25 cellular contexts compared by ENCODE assay signal in genomic region chr1:227749225-227749624, GRCh38. TPM values are rescaled to one million over a fixed set of nuclear protein-coding genes. Genes with fewer than 3 reads are reported as not detected.
A peak's percentile ranks its signal among the peaks of the same experiment; 100 is the strongest.
DNase-seq lines count a peak whose midpoint lies in the region; ATAC-seq and TF ChIP-seq lines count a peak whose summit lies in the region.
"Had no signal": no experiment of that assay in that cellular context is flagged by ENCODE, and none has a peak within 500 bp of the region (broad histone marks: within the 10 kb centered on the region; RNA-seq: fewer than 3 reads in every experiment).

No MANE protein-coding gene starts in this region.

- H3K4me3 ChIP-seq in gastroesophageal sphincter (no peak overlapping the region), endodermal cell (ENCODE audit: low read length) (no peak overlapping the region)
- H3K4me3 ChIP-seq: GM12878, lung, skin epidermis had no signal

- no peaks in the 10 kb centered on the region for H3K9me3 Mint-ChIP-seq in activated T-cell treated with anti-CD3 and anti-CD28 coated beads, Interleukin-2, amount 50 U/mL, for 24 hours
- H3K9me3 Mint-ChIP-seq in T-cell (no peaks in the 10 kb centered on the region), endodermal cell (no peaks in the 10 kb centered on the region)
- H3K9me3 Mint-ChIP-seq in stimulated activated effector memory CD8-positive, alpha-beta T cell treated with anti-CD3 and anti-CD28 coated beads, Interleukin-12 subunit alpha, Interleukin-12 subunit beta, amount 100 ng/mL, for 72 hours: no peaks in the 10 kb centered on the region
- H3K9me3 Mint-ChIP-seq: naive thymus-derived CD4-positive, alpha-beta T cell had no signal

- H3K4me1 Mint-ChIP-seq in activated T-cell treated with anti-CD3 and anti-CD28 coated beads, Interleukin-2, amount 50 U/mL, for 24 hours (ENCODE audit: low read depth): peaks cover 46% of the 10 kb centered on the region
- H3K4me1 Mint-ChIP-seq in T-cell (peaks cover 36 to 54% (median 50%) of the 10 kb centered on the region in 3 donors), endodermal cell (no peaks in the 10 kb centered on the region)
- peaks cover 46% of the 10 kb centered on the region for H3K4me1 Mint-ChIP-seq in stimulated activated effector memory CD8-positive, alpha-beta T cell treated with anti-CD3 and anti-CD28 coated beads, Interleukin-12 subunit alpha, Interleukin-12 subunit beta, amount 100 ng/mL, for 72 hours

- H3K27me3 ChIP-seq in gastroesophageal sphincter (no peaks in the 10 kb centered on the region), endodermal cell (ENCODE audit: control insufficient read depth, insufficient read depth, low read length, poor library complexity, severe bottlenecking) (no peaks in the 10 kb centered on the region)

- H3K9me3 ChIP-seq in gastroesophageal sphincter: no peaks in the 10 kb centered on the region
- no peaks in the 10 kb centered on the region for H3K9me3 ChIP-seq in endodermal cell (ENCODE audit: control insufficient read depth, low read length)

- peaks cover 71% of the 10 kb centered on the region for H3K36me3 Mint-ChIP-seq in activated T-cell treated with anti-CD3 and anti-CD28 coated beads, Interleukin-2, amount 50 U/mL, for 24 hours (ENCODE audit: low read depth)
- H3K36me3 Mint-ChIP-seq in T-cell: peaks cover 26% of the 10 kb centered on the region
- H3K36me3 Mint-ChIP-seq in stimulated activated effector memory CD8-positive, alpha-beta T cell treated with anti-CD3 and anti-CD28 coated beads, Interleukin-12 subunit alpha, Interleukin-12 subunit beta, amount 100 ng/mL, for 72 hours: peaks cover 26% of the 10 kb centered on the region
- H3K36me3 Mint-ChIP-seq in endodermal cell (ENCODE audit: low read depth): peaks cover 21% of the 10 kb centered on the region

- no peak for TF ChIP-seq CTCF in gastroesophageal sphincter (IDR thresholded peaks at IDR 0.05)
- no peak for TF ChIP-seq CTCF in endodermal cell (conservative IDR thresholded peaks at IDR 0.05)

- ATAC-seq in T-cell (replicated peaks in 1 of 4): no peak
- no peak for ATAC-seq in gastroesophageal sphincter
- no peak for ATAC-seq in stimulated activated effector memory CD8-positive, alpha-beta T cell treated with anti-CD3 and anti-CD28 coated beads, Interleukin-12 subunit alpha, Interleukin-12 subunit beta, amount 100 ng/mL, for 72 hours
- no peak for ATAC-seq in GM21619 (IDR thresholded peaks at IDR 0.05; ENCODE audit: unreplicated experiment)
- ATAC-seq: GM12878 had no signal

- no peak for DNase-seq in activated T-cell treated with anti-CD3 and anti-CD28 coated beads, Interleukin-2, amount 50 U/mL, for 24 hours
- DNase-seq in activated T-cell treated with anti-CD3 and anti-CD28 coated beads for 4 hours (no peak), T-cell (no peak), NCI-H748 treated with DMSO at 0.1 percent for 48 hours (lab: John Stamatoyannopoulos, UW) (no peak), endodermal cell (no peak)
- no peak for DNase-seq in stimulated activated effector memory CD8-positive, alpha-beta T cell treated with anti-CD3 and anti-CD28 coated beads, Interleukin-12 subunit alpha, Interleukin-12 subunit beta, amount 100 ng/mL, for 72 hours (ENCODE audit: low spot score in 2 of 2)
- DNase-seq: ACHN; activated effector memory CD4-positive, alpha-beta T cell treated with anti-CD3 and anti-CD28 coated beads, Interleukin-2, amount 50 U/mL, for 16 hours; cerebellar nuclear complex; DMS153; effector CD8-positive, alpha-beta T cell; GF-D8; GOT3; KBM-7; naive thymus-derived CD4-positive, alpha-beta T cell; NCI-H2029 treated with DMSO at 0.1 percent for 48 hours; NCI-H446; stimulated activated CD4-positive, alpha-beta T cell treated with anti-CD3 and anti-CD28 coated beads, Interleukin-2, amount 100 ng/mL, for 48 hours; substantia nigra had no signal

- H3K4me1 ChIP-seq in gastroesophageal sphincter: peaks cover 0 to 81% (median 35%) of the 10 kb centered on the region in 3 donors
- H3K4me1 ChIP-seq in endodermal cell (ENCODE audit: control insufficient read depth, insufficient read depth, low read length): no peaks in the 10 kb centered on the region

- POLR2A ChIA-PET in T-cell (lab: Charles Lee): no interaction called here

- H3K36me3 ChIP-seq in gastroesophageal sphincter (peaks cover 0 to 38% of the 10 kb centered on the region in 2 donors), endodermal cell (ENCODE audit: control insufficient read depth, insufficient read depth, low read length) (peaks cover 26% of the 10 kb centered on the region)

- TF ChIP-seq POLR2A in gastroesophageal sphincter (IDR thresholded peaks at IDR 0.05): no peak

- CTCF ChIA-PET in T-cell (lab: Charles Lee): no interaction called here

- no peak overlapping the region for H3K9ac ChIP-seq in endodermal cell (ENCODE audit: extremely low read depth, low read length, poor library complexity, severe bottlenecking)

- no peak for TF ChIP-seq EP300 in gastroesophageal sphincter (IDR thresholded peaks at IDR 0.05)

- 20 to 57% methylated on average over 1 to 7 of the region's 7 CpGs for WGBS in gastroesophageal sphincter (ENCODE audit: low coverage in 1 of 2), 2 donors
- WGBS in endodermal cell (ENCODE audit: insufficient coverage in 1 of 2, insufficient read length in 1 of 2), 2 experiments: 92 to 95% methylated on average over 2 to 7 of the region's 7 CpGs

- no peaks in the 10 kb centered on the region for H3K27me3 Mint-ChIP-seq in activated T-cell treated with anti-CD3 and anti-CD28 coated beads, Interleukin-2, amount 50 U/mL, for 24 hours
- H3K27me3 Mint-ChIP-seq in T-cell (no peaks in the 10 kb centered on the region), endodermal cell (ENCODE audit: insufficient read depth) (no peaks in the 10 kb centered on the region)
- H3K27me3 Mint-ChIP-seq: naive thymus-derived CD4-positive, alpha-beta T cell had no signal

- H3K27ac ChIP-seq in gastroesophageal sphincter: peak overlapping the region; percentile 55 to 90 (median 82)
- no peak overlapping the region for H3K27ac ChIP-seq in endodermal cell (ENCODE audit: low read depth, low read length)
- H3K27ac ChIP-seq: C4-2B had no signal

- H3K27ac Mint-ChIP-seq in activated T-cell treated with anti-CD3 and anti-CD28 coated beads, Interleukin-2, amount 50 U/mL, for 24 hours: peak overlapping the region; percentile 81
- peak overlapping the region; percentile 73 to 87 for H3K27ac Mint-ChIP-seq in T-cell
- H3K27ac Mint-ChIP-seq in stimulated activated effector memory CD8-positive, alpha-beta T cell treated with anti-CD3 and anti-CD28 coated beads, Interleukin-12 subunit alpha, Interleukin-12 subunit beta, amount 100 ng/mL, for 72 hours: peak overlapping the region; percentile 91
- H3K27ac Mint-ChIP-seq in endodermal cell: no peak overlapping the region

- H3K4me3 Mint-ChIP-seq in activated T-cell treated with anti-CD3 and anti-CD28 coated beads, Interleukin-2, amount 50 U/mL, for 24 hours: no peak overlapping the region
- H3K4me3 Mint-ChIP-seq in T-cell: peak overlapping the region in 1 of 3 donors; percentile 32
- H3K4me3 Mint-ChIP-seq in stimulated activated effector memory CD8-positive, alpha-beta T cell treated with anti-CD3 and anti-CD28 coated beads, Interleukin-12 subunit alpha, Interleukin-12 subunit beta, amount 100 ng/mL, for 72 hours: peak overlapping the region; percentile 42
- no peak overlapping the region for H3K4me3 Mint-ChIP-seq in endodermal cell

RNA-seq across cellular contexts. Expression of gene SNAP47, which starts 14.0 kb away (rescaled TPM):
- total RNA-seq in T-cell (10 to 100 TPM; 20.1 to 35.6 (median 30.7) TPM), gastroesophageal sphincter (10 to 100 TPM; 27.1 to 47.0 (median 35.6) TPM), endodermal cell (10 to 100 TPM; 42.5 to 46.6 TPM)
- 41.3 TPM for polyA plus RNA-seq in endodermal cell (2013, experiment 1 of 2)
- 37.0 TPM for polyA plus RNA-seq in endodermal cell (2013, experiment 2 of 2)

RNA-seq across cellular contexts. Expression of gene JMJD4, which starts 14.1 kb away (rescaled TPM):
- 10 to 100 TPM; 10.8 to 35.1 (median 33.5) TPM for total RNA-seq in T-cell
- 10 to 100 TPM; 13.8 to 19.5 (median 17.0) TPM for total RNA-seq in gastroesophageal sphincter
- 10 to 100 TPM; 19.4 to 21.8 TPM for total RNA-seq in endodermal cell
- 14.3 TPM for polyA plus RNA-seq in endodermal cell (2013, experiment 1 of 2)
- 13.4 TPM for polyA plus RNA-seq in endodermal cell (2013, experiment 2 of 2)
